ENCODE assay signal across 2 cellular contexts in the genomic region with DNA sequence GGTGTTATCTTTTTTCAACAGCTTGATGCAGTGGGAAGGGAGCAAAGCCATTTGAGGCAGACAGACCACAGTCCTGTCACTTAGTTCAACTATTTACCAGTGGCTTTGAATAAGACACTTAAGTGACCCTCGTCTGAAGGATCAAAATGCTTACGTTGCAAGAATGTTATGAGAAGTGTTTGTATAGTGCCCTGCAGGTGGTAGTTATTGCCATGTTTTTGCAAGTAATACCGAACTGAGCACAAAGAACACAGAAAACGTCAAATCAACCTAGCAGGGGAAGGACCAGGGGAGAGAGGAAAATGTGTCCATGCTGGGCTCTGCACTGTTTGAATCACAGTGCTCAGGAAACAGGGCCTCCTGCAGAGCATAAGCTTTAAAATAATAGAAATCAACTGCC.
A peak's percentile ranks its signal among the peaks of the same experiment; 100 is the strongest.
TF ChIP-seq lines count a peak whose summit lies in the region.

No MANE protein-coding gene starts in this region.

TF ChIP-seq in IMR-90, 13 proteins besides CTCF, POLR2A, EP300 and RAD21:
- TF ChIP-seq, protein P1, sequence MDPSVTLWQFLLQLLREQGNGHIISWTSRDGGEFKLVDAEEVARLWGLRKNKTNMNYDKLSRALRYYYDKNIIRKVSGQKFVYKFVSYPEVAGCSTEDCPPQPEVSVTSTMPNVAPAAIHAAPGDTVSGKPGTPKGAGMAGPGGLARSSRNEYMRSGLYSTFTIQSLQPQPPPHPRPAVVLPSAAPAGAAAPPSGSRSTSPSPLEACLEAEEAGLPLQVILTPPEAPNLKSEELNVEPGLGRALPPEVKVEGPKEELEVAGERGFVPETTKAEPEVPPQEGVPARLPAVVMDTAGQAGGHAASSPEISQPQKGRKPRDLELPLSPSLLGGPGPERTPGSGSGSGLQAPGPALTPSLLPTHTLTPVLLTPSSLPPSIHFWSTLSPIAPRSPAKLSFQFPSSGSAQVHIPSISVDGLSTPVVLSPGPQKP (IDR thresholded peaks at IDR 0.05; ENCODE audit: borderline replicate concordance, low read depth, low read length), result no peak
- TF ChIP-seq, protein P2, sequence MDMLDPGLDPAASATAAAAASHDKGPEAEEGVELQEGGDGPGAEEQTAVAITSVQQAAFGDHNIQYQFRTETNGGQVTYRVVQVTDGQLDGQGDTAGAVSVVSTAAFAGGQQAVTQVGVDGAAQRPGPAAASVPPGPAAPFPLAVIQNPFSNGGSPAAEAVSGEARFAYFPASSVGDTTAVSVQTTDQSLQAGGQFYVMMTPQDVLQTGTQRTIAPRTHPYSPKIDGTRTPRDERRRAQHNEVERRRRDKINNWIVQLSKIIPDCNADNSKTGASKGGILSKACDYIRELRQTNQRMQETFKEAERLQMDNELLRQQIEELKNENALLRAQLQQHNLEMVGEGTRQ (IDR thresholded peaks at IDR 0.05; ENCODE audit: low read depth, low read length), result no peak
- peak; percentile 81 for TF ChIP-seq MAFK (IDR thresholded peaks at IDR 0.05; ENCODE audit: low read depth, low read length)
TF ChIP-seq in IMR-90: peak in this region for 1.

TF ChIP-seq in WTC11, 78 proteins besides CTCF, POLR2A, EP300 and RAD21 (continued from another document):
- TF ChIP-seq SP1 (CRISPR knock-in tag; conservative IDR thresholded peaks at IDR 0.05), result no peak
- no peak for TF ChIP-seq GABPB1 (CRISPR knock-in tag; IDR thresholded peaks at IDR 0.05)
- TF ChIP-seq, protein P3, sequence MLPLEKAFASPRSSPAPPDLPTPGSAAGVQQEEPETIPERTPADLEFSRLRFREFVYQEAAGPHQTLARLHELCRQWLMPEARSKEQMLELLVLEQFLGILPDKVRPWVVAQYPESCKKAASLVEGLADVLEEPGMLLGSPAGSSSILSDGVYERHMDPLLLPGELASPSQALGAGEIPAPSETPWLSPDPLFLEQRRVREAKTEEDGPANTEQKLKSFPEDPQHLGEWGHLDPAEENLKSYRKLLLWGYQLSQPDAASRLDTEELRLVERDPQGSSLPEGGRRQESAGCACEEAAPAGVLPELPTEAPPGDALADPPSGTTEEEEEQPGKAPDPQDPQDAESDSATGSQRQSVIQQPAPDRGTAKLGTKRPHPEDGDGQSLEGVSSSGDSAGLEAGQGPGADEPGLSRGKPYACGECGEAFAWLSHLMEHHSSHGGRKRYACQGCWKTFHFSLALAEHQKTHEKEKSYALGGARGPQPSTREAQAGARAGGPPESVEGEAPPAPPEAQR (CRISPR knock-in tag; IDR thresholded peaks at IDR 0.05), result no peak
- no peak for TF ChIP-seq ATF1 (CRISPR knock-in tag; IDR thresholded peaks at IDR 0.05)
